11 cellular contexts compared by ENCODE assay signal in the genomic region with DNA sequence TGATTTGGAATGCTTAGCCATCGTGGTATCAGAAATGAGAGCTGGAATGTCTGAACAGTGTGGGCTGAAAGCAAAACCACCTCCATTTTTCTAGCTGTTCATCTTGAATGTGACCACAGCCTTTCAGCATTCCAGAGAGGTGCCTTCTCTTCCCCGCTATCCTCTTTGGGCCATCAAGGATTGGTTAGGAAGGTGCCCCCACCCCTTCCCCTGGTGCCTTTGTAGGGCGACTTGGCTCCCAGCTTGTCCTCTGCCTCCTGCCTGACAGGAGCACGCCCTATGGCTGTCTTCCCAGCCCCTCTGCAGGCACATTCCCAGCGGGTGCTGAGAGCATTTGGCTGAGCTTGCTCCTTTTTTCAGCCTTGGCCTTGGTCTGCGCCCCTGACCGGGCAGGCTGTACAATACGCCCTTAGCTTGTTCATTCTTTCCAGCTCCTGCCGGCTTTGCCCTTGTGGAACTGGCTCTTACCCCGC.
DNase-seq lines count a peak whose midpoint lies in the region; ATAC-seq and TF ChIP-seq lines count a peak whose summit lies in the region.
"Had no signal": no experiment of that assay in that cellular context is flagged by ENCODE, and none has a peak within 500 bp of the region (broad histone marks: within the 10 kb centered on the region; RNA-seq: fewer than 3 reads in every experiment).

No MANE protein-coding gene starts in this region.

- DNase-seq in BJ (ENCODE audit: low read depth) (no peak), astrocyte of the hippocampus (ENCODE audit: low read depth, low spot score) (peak; percentile 80), hepatocyte (ENCODE audit: low spot score) (no peak), psoas muscle (peak; percentile 75 to 88), HK-2 (ENCODE audit: unreplicated experiment) (no peak)
- DNase-seq: naive B cell had no signal

- peaks cover 34% of the 10 kb centered on the region for H3K4me1 ChIP-seq in hepatocyte (ENCODE audit: insufficient read depth)
- peaks cover 77% of the 10 kb centered on the region for H3K4me1 ChIP-seq in psoas muscle

- no peaks in the 10 kb centered on the region for H3K79me2 ChIP-seq in hepatocyte

- no peaks in the 10 kb centered on the region for H3K27me3 ChIP-seq in BJ (ENCODE audit: control insufficient read depth, insufficient read depth, low read length)
- no peaks in the 10 kb centered on the region for H3K27me3 ChIP-seq in hepatocyte
- no peaks in the 10 kb centered on the region for H3K27me3 ChIP-seq in psoas muscle (ENCODE audit: insufficient read depth in 3 of 3, low read length in 2 of 3)
- H3K27me3 ChIP-seq: SJSA1 had no signal

- H3K36me3 ChIP-seq in BJ (ENCODE audit: control insufficient read depth, insufficient read depth, low read length) (no peaks in the 10 kb centered on the region), hepatocyte (replicated peaks; ENCODE audit: insufficient read depth, low read depth) (no peaks in the 10 kb centered on the region), psoas muscle (ENCODE audit: insufficient read depth in 1 of 2, low read depth in 1 of 2) (no peaks in the 10 kb centered on the region)
- H3K36me3 ChIP-seq: SJSA1 had no signal

- H3K9me2 ChIP-seq in hepatocyte (replicated peaks; ENCODE audit: insufficient read depth), result no peaks in the 10 kb centered on the region

- peak overlapping the region; percentile 86 for H3K27ac ChIP-seq in hepatocyte
- peak overlapping the region; percentile 91 for H3K27ac ChIP-seq in psoas muscle
- H3K27ac ChIP-seq: SJSA1 had no signal

- H4K20me1 ChIP-seq in hepatocyte (ENCODE audit: insufficient read depth, poor library complexity, severe bottlenecking), result no peaks in the 10 kb centered on the region

- CTCF ChIA-PET in BJ (lab: Yijun Ruan, JAX), result interaction anchor here (0.8 to 1.8 kb wide), 6 partner anchors 23 to 404 kb away, joined by 3 to 5 read pairs (median 4); no protein-coding TSS in a partner anchor

- intact Hi-C loops in psoas muscle (cut with DNase I), result loop anchor here (5.0 kb wide), 3 partner anchors 62 to 127 kb away; no protein-coding TSS in a partner anchor

- ATAC-seq in psoas muscle (peak; percentile 57 to 72 (median 68)), GM18861 (IDR thresholded peaks at IDR 0.05; ENCODE audit: unreplicated experiment) (no peak), HG03432 (IDR thresholded peaks at IDR 0.05; ENCODE audit: unreplicated experiment) (no peak), GM21423 (IDR thresholded peaks at IDR 0.05; ENCODE audit: unreplicated experiment) (no peak)
- ATAC-seq: activated naive CD4-positive, alpha-beta T cell treated with anti-CD3 and anti-CD28 coated beads, Interleukin-2, amount 50 U/mL, for 72 hours had no signal

- TF ChIP-seq CTCF in BJ (IDR thresholded peaks at IDR 0.05; ENCODE audit: insufficient read depth, low read depth, low read length) (no peak), hepatocyte (IDR thresholded peaks at IDR 0.05; ENCODE audit: poor library complexity) (no peak), psoas muscle (IDR thresholded peaks at IDR 0.05) (no peak)

- WGBS in hepatocyte (ENCODE audit: low lambda C conversion rate, missing lambda C conversion rate), result 83% methylated on average over 10 of the region's 10 CpGs
- 9 to 20% (median 13%) methylated on average over 10 of the region's 10 CpGs for WGBS in psoas muscle, 3 donors

- POLR2A ChIA-PET in BJ (lab: Charles Lee), result interaction anchor here (0.7 kb wide), 1 partner anchor 328 kb away, joined by 4 read pairs; no protein-coding TSS in a partner anchor

- H3K4me3 ChIP-seq in BJ (ENCODE audit: low read depth, low read length) (peak overlapping the region; percentile 5; the same call in 1 of the 2 replicates), hepatocyte (no peak overlapping the region), psoas muscle (peak overlapping the region; percentile 52)
- H3K4me3 ChIP-seq: SJSA1 had no signal

- H3K9me3 ChIP-seq in hepatocyte (ENCODE audit: low read depth), result no peaks in the 10 kb centered on the region
- no peaks in the 10 kb centered on the region for H3K9me3 ChIP-seq in psoas muscle
- H3K9me3 ChIP-seq: SJSA1 had no signal

- H3K4me2 ChIP-seq in hepatocyte, result peak overlapping the region; percentile 56

- no peak overlapping the region for H2AFZ ChIP-seq in hepatocyte

Comparison
In these comparisons a context has a peak if more than half of its experiments do, and no peak if none do; other contexts are left out.
1. DNase-seq: peak in astrocyte of the hippocampus (single experiment) and psoas muscle (2 of 2); none in BJ (single experiment), hepatocyte (single experiment) and HK-2 (single experiment).
2. ATAC-seq: peak in psoas muscle (4 of 4); none in GM18861 (single experiment), HG03432 (single experiment) and GM21423 (single experiment).